Comparison of ENCODE assay signal across 12 cellular contexts in the genomic region with DNA sequence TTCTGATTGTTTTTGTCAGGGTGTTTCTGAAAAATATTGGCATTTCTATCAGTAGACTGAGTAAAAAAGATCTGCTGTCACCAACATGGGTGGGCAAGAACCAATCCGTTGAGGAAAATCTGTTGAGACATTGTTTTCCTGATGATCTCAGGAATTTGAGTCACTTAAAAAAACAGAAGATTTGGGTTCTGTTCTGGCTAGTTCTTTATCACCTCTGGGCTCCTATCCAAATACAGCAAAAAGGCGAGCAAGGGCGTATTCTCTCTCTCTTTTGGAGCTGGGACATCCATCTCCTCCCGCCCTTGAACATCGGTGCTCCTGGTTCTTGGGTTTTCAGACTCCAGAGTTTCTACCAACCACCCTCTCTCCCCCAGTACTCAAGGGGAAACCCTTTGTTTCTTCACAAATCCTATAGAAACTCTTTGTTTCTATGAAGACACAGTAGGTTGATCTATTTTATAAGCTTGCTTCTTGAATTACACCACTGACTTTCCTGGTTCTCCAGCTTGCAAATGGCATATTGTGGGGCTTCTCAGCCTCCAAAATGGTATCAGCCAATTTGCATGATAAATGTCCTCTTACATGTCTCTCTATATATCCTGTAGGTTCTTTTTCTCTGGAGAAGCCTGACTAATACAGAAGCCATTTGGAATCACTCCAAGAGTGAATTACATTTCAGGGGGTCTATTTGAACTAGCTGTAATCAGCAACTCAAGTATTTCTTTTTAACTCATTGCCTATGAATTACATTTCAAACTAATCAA.
DNase-seq lines count a peak whose midpoint lies in the region; ATAC-seq, FAIRE-seq and TF ChIP-seq lines count a peak whose summit lies in the region.
"Had no signal": no experiment of that assay in that cellular context is flagged by ENCODE, and none has a peak within 500 bp of the region (broad histone marks: within the 10 kb centered on the region; RNA-seq: fewer than 3 reads in every experiment).

No MANE protein-coding gene starts in this region.

- H3K23ac ChIP-seq in H9 (ENCODE audit: insufficient read length, low read depth, low read length): no peak overlapping the region

- no peak overlapping the region for H4K91ac ChIP-seq in H9 (ENCODE audit: insufficient read length, low read depth, low read length)

- no peak overlapping the region for H3K4me3 Mint-ChIP-seq in H9
- H3K4me3 Mint-ChIP-seq: activated naive CD8-positive, alpha-beta T cell; CD4-positive, alpha-beta T cell; HFFc6 had no signal

- H3K4me1 Mint-ChIP-seq in H9: peaks cover 24 to 25% of the 10 kb centered on the region in 2 experiments

- H3K79me1 ChIP-seq in H9 (ENCODE audit: insufficient read depth, low read depth, low read length, poor library complexity, severe bottlenecking): no peaks in the 10 kb centered on the region

- no peak overlapping the region for H3K4me2 ChIP-seq in H9 (ENCODE audit: insufficient read depth, insufficient read length, low read length)

- no peak overlapping the region for H2AFZ ChIP-seq in H9 (ENCODE audit: low read length)

- no CpG with 5 or more reads among the region's 5 CpGs for WGBS in H9 (ENCODE audit: extremely low coverage, insufficient read length, low lambda C conversion rate)

- H3K27me3 Mint-ChIP-seq in H9 (ENCODE audit: low read depth): no peaks in the 10 kb centered on the region
- H3K27me3 Mint-ChIP-seq: activated naive CD8-positive, alpha-beta T cell; CD4-positive, alpha-beta T cell had no signal

- H3T11ph ChIP-seq in H9 (ENCODE audit: low read length): no peak overlapping the region

- no peak for ATAC-seq in HG03432 (IDR thresholded peaks at IDR 0.05; ENCODE audit: unreplicated experiment)
- no peak for ATAC-seq in GM21447 (IDR thresholded peaks at IDR 0.05; ENCODE audit: unreplicated experiment)

- H3K14ac ChIP-seq in H9 (ENCODE audit: insufficient read depth, low read length): no peak overlapping the region

- H3K18ac ChIP-seq in H9 (ENCODE audit: insufficient read length, low read depth, low read length): no peak overlapping the region

- H3K4me3 ChIP-seq in bronchial epithelial cell (ENCODE audit: low read depth, low read length): no peak overlapping the region

- H2BK120ac ChIP-seq in H9 (ENCODE audit: low read depth, low read length, poor library complexity, severe bottlenecking): no peak overlapping the region

- H4K20me1 ChIP-seq in H9 (ENCODE audit: control insufficient read depth, insufficient read depth, insufficient read length): no peaks in the 10 kb centered on the region

- H2BK15ac ChIP-seq in H9 (ENCODE audit: low read depth, low read length): no peak overlapping the region

- H3K36me3 ChIP-seq in bronchial epithelial cell (ENCODE audit: control insufficient read depth, insufficient read depth, low read length): no peaks in the 10 kb centered on the region

- H3K56ac ChIP-seq in H9 (ENCODE audit: insufficient read length, low read depth, low read length): no peak overlapping the region

- H3K4me1 ChIP-seq in H9 (ENCODE audit: insufficient read depth, low read length): peaks cover 11% of the 10 kb centered on the region

- H3K23me2 ChIP-seq in H9 (ENCODE audit: insufficient read length, low read depth, low read length, poor library complexity, severe bottlenecking): no peaks in the 10 kb centered on the region

- no peaks in the 10 kb centered on the region for H3K9me3 ChIP-seq in H9 (ENCODE audit: control insufficient read depth, low read depth, low read length)

- H3K9ac ChIP-seq in H9 (ENCODE audit: extremely low read depth, insufficient read length, low read length): no peak overlapping the region

- H2BK12ac ChIP-seq in H9 (ENCODE audit: insufficient read length, low read depth, low read length): no peak overlapping the region

- no peaks in the 10 kb centered on the region for H3K79me2 ChIP-seq in H9 (ENCODE audit: insufficient read depth, low read length)

- no peak overlapping the region for H2BK20ac ChIP-seq in H9 (ENCODE audit: low read depth, low read length, poor library complexity, severe bottlenecking)

- no peak overlapping the region for H2BK5ac ChIP-seq in H9 (ENCODE audit: insufficient read length, low read length)

- H4K8ac ChIP-seq in H9 (replicated peaks; ENCODE audit: insufficient read length, low read depth, low read length): no peak overlapping the region

- H3K9me3 Mint-ChIP-seq in H9: no peaks in the 10 kb centered on the region

- no peak overlapping the region for H3K4ac ChIP-seq in H9 (ENCODE audit: low read depth, low read length)

- no peak overlapping the region for H2AK5ac ChIP-seq in H9 (ENCODE audit: insufficient read length, low read length)

- no peak overlapping the region for H3K27ac ChIP-seq in H9 (ENCODE audit: insufficient read length, low read depth, low read length)

- DNase-seq in H9: no peak
- peak; percentile 78 for DNase-seq in NCI-H226
- peak; percentile 15 for DNase-seq in bronchial epithelial cell (ENCODE audit: low read depth)
- DNase-seq in myocyte (ENCODE audit: low read depth): peak; percentile 10
- no peak for DNase-seq in HuH-7 (ENCODE audit: low spot score)
- DNase-seq in UCSD-AML1 (lab: John Stamatoyannopoulos, UW; ENCODE audit: unreplicated experiment): no peak
- DNase-seq: CD4-positive, alpha-beta T cell; HFFc6; NK-92 treated with Interleukin-12 subunit alpha and Interleukin-12 subunit beta, amount 100 ng/mL, for 24 hours had no signal

- no peak overlapping the region for H4K5ac ChIP-seq in H9 (ENCODE audit: insufficient read length, low read depth, low read length)

- H3K36me3 Mint-ChIP-seq in H9 (ENCODE audit: insufficient read depth in 1 of 3, low read depth in 3 of 3): no peaks in the 10 kb centered on the region; a peak in 1 of 7 replicates
- H3K36me3 Mint-ChIP-seq: activated naive CD8-positive, alpha-beta T cell had no signal

- no peak for TF ChIP-seq CTCF in H9 (conservative IDR thresholded peaks at IDR 0.05)
- TF ChIP-seq CTCF in bronchial epithelial cell (IDR thresholded peaks at IDR 0.05; ENCODE audit: insufficient read depth, low read length, severe bottlenecking): no peak

- H3K27ac Mint-ChIP-seq in H9: peak overlapping the region in 2 of 3 experiments; percentile 37 to 49; a peak in 2 of 7 replicates
- H3K27ac Mint-ChIP-seq: activated naive CD8-positive, alpha-beta T cell; CD4-positive, alpha-beta T cell; HFFc6 had no signal

- H3K27me3 ChIP-seq in H9 (ENCODE audit: insufficient read depth, low read length) (no peaks in the 10 kb centered on the region), bronchial epithelial cell (ENCODE audit: control insufficient read depth, insufficient read depth, low read length) (no peaks in the 10 kb centered on the region)

- FAIRE-seq in bronchial epithelial cell (lab: Jason Lieb, UNC): no peak

Comparison
In these comparisons a context has a peak if more than half of its experiments do, and no peak if none do; other contexts are left out.
1. DNase-seq: peak in NCI-H226 (single experiment), bronchial epithelial cell (single experiment) and myocyte (single experiment); none in H9 (single experiment), HuH-7 (single experiment) and UCSD-AML1 (single experiment).